ENCODE assay signal across 8 cellular contexts in the genomic region with DNA sequence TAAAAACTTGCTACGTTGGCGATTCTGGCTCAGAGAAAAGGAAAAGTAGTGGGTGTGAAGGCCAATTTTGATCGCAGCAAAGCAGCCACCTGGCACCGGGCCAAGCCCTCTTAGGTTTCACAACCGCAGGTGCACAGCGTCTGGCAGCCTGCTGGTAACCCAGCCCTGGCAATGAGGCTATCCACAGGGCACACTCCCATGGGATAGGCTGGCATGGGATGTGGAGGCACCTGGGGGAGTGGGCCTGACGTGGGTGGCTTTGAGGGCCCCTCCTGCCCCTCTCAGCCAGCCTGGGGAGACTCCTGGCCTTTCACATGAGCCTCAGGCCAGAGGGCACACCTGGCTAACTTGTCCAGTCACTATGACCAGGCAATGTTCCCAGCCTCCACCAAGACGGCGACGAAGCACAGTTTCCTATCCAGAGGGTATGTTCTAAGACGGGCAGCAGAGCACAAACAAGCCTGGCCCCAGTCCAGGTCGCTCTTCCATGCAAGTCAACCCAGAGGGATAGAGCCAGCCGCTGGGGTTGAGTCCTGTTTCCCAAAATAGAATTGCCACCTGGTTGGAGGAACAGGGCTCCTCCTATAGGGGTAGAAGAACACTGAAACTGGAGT. TPM values are rescaled to one million over a fixed set of nuclear protein-coding genes. Genes with fewer than 3 reads are reported as not detected.
DNase-seq lines count a peak whose midpoint lies in the region; ATAC-seq and TF ChIP-seq lines count a peak whose summit lies in the region.

No MANE protein-coding gene starts in this region.

- H4K5ac ChIP-seq in mesendoderm (ENCODE audit: low read length): no peak overlapping the region

- H3K79me2 ChIP-seq in DND-41 (ENCODE audit: insufficient read depth, low read length): no peaks in the 10 kb centered on the region
- no peaks in the 10 kb centered on the region for H3K79me2 ChIP-seq in mesendoderm (ENCODE audit: control insufficient read depth, insufficient read depth, low read length)

- TF ChIP-seq POLR2A in testis (IDR thresholded peaks at IDR 0.05): no peak

- ATAC-seq in DND-41 (ENCODE audit: insufficient read depth, low read depth) (peak; percentile 77), HG02763 (IDR thresholded peaks at IDR 0.05; ENCODE audit: unreplicated experiment) (peak; percentile 67)

- no peak overlapping the region for H3K14ac ChIP-seq in mesenchymal stem cell (ENCODE audit: low read length in 2 of 2)

- H3K23ac ChIP-seq in mesenchymal stem cell (ENCODE audit: low read length in 2 of 2): no peak overlapping the region
- no peak overlapping the region for H3K23ac ChIP-seq in mesendoderm (ENCODE audit: low read length)

- H3K27me3 ChIP-seq in DND-41 (ENCODE audit: insufficient read depth, low read length, poor library complexity) (no peaks in the 10 kb centered on the region), mesenchymal stem cell (ENCODE audit: control insufficient read depth in 1 of 2, insufficient read depth in 1 of 2, low read length in 2 of 2) (no peaks in the 10 kb centered on the region), mesendoderm (ENCODE audit: insufficient read depth, low read length, poor library complexity) (no peaks in the 10 kb centered on the region), testis (no peaks in the 10 kb centered on the region)

- no peak overlapping the region for H3K56ac ChIP-seq in mesendoderm (ENCODE audit: low read length)

- H4K8ac ChIP-seq in mesenchymal stem cell (ENCODE audit: low read length): no peak overlapping the region
- no peak overlapping the region for H4K8ac ChIP-seq in mesendoderm (ENCODE audit: low read depth, low read length)

- H3K4me1 ChIP-seq in DND-41 (ENCODE audit: insufficient read depth, low read length) (peaks cover 8% of the 10 kb centered on the region), mesenchymal stem cell (ENCODE audit: control insufficient read depth, insufficient read depth, low read depth, low read length) (peaks cover 13% of the 10 kb centered on the region), mesendoderm (ENCODE audit: control insufficient read depth, low read depth, low read length) (no peaks in the 10 kb centered on the region), testis (no peaks in the 10 kb centered on the region)

- peak overlapping the region; percentile 35 for H4K91ac ChIP-seq in mesenchymal stem cell (ENCODE audit: low read length)

- intact Hi-C loops in testis (cut with DNase I; ENCODE audit: low total_unique reads): loop anchor here (10.0 kb wide), 1 partner anchor 346 kb away; no protein-coding TSS in a partner anchor

- 94% methylated on average over 13 of the region's 13 CpGs for WGBS in mesenchymal stem cell
- no CpG with 5 or more reads among the region's 13 CpGs for whole genome bisulfite sequencing in mesendoderm (ENCODE audit: extremely low coverage, insufficient coverage, low lambda C conversion rate)
- WGBS in testis, 2 donors: 65 to 83% methylated on average over 10 to 13 of the region's 13 CpGs

- H3K36me3 ChIP-seq in DND-41 (ENCODE audit: insufficient read depth, low read length) (no peaks in the 10 kb centered on the region), mesenchymal stem cell (ENCODE audit: control insufficient read depth in 1 of 2, insufficient read depth in 2 of 2, low read depth in 1 of 2, low read length in 2 of 2) (peaks cover 35 to 36% of the 10 kb centered on the region in 2 experiments), mesendoderm (ENCODE audit: control insufficient read depth, insufficient read depth, low read length) (no peaks in the 10 kb centered on the region), testis (ENCODE audit: low read depth, missing control alignments) (no peaks in the 10 kb centered on the region)

- no peak overlapping the region for H3K4ac ChIP-seq in mesenchymal stem cell (ENCODE audit: low read depth in 1 of 2, low read length in 2 of 2)
- no peak overlapping the region for H3K4ac ChIP-seq in mesendoderm (ENCODE audit: low read depth, low read length)

- peaks cover 12% of the 10 kb centered on the region for H3K79me1 ChIP-seq in mesenchymal stem cell (replicated peaks; ENCODE audit: low read length, poor library complexity, severe bottlenecking)
- H3K79me1 ChIP-seq in mesendoderm (ENCODE audit: low read length): no peaks in the 10 kb centered on the region

- H2BK120ac ChIP-seq in mesenchymal stem cell (ENCODE audit: low read depth, low read length): no peak overlapping the region
- no peak overlapping the region for H2BK120ac ChIP-seq in mesendoderm (ENCODE audit: low read depth, low read length)

- DNase-seq in DND-41 (peak; percentile 71), NCI-H2196 (lab: John Stamatoyannopoulos, UW; ENCODE audit: unreplicated experiment) (peak; percentile 97), mesenchymal stem cell (no peak), mesendoderm (no peak), DMS114 treated with DMSO at 0.1 percent for 48 hours (lab: John Stamatoyannopoulos, UW; ENCODE audit: unreplicated experiment) (no peak), testis (no peak)
- DNase-seq in activated gamma-delta T cell treated with anti-CD3 and anti-CD28 coated beads, Interleukin-2, amount 50 U/mL, for 16 hours (ENCODE audit: low read depth): peak; percentile 14

- H3K4me3 ChIP-seq in DND-41 (ENCODE audit: low read depth in 1 of 2, low read length in 2 of 2) (no peak overlapping the region), mesenchymal stem cell (ENCODE audit: insufficient read depth in 1 of 2, low read depth in 1 of 2, low read length in 2 of 2) (no peak overlapping the region), mesendoderm (ENCODE audit: low read length) (no peak overlapping the region), testis (no peak overlapping the region)

- H2AFZ ChIP-seq in DND-41 (ENCODE audit: low read depth, low read length) (no peak overlapping the region), mesenchymal stem cell (ENCODE audit: low read depth, low read length) (no peak overlapping the region)

- no peak overlapping the region for H3K27ac ChIP-seq in DND-41 (ENCODE audit: low read length)
- H3K27ac ChIP-seq in mesenchymal stem cell (ENCODE audit: low read length, poor library complexity, severe bottlenecking): peak overlapping the region; percentile 33
- H3K27ac ChIP-seq in mesendoderm (ENCODE audit: low read depth, low read length): no peak overlapping the region
- H3K27ac ChIP-seq in testis: no peak overlapping the region

- H3K9me3 ChIP-seq in DND-41 (ENCODE audit: insufficient read depth, low read length, severe bottlenecking): no peaks in the 10 kb centered on the region
- no peaks in the 10 kb centered on the region for H3K9me3 ChIP-seq in mesenchymal stem cell (ENCODE audit: control insufficient read depth, low read length)
- no peaks in the 10 kb centered on the region for H3K9me3 ChIP-seq in testis

- no peak overlapping the region for H3K9ac ChIP-seq in DND-41 (ENCODE audit: low read depth, low read length)
- no peak overlapping the region for H3K9ac ChIP-seq in mesenchymal stem cell (ENCODE audit: low read length)
- no peak overlapping the region for H3K9ac ChIP-seq in mesendoderm (ENCODE audit: low read length)

- TF ChIP-seq CTCF in DND-41 (IDR thresholded peaks at IDR 0.05; ENCODE audit: borderline replicate concordance, extremely low read depth, low read length, poor library complexity, severe bottlenecking) (no peak), testis (IDR thresholded peaks at IDR 0.05) (no peak)

- no peak overlapping the region for H2AK5ac ChIP-seq in mesenchymal stem cell (ENCODE audit: low read length, severe bottlenecking)
- no peak overlapping the region for H2AK5ac ChIP-seq in mesendoderm (ENCODE audit: low read length)

- H4K20me1 ChIP-seq in DND-41 (ENCODE audit: insufficient read depth, low read length): no peaks in the 10 kb centered on the region

- no peak overlapping the region for H2BK12ac ChIP-seq in mesenchymal stem cell (ENCODE audit: low read length in 2 of 2)

- H2BK5ac ChIP-seq in mesenchymal stem cell (ENCODE audit: low read depth, low read length, poor library complexity, severe bottlenecking): no peak overlapping the region
- H2BK5ac ChIP-seq in mesendoderm (ENCODE audit: low read length): no peak overlapping the region

- H3K4me2 ChIP-seq in DND-41 (ENCODE audit: insufficient read depth, low read length): no peak overlapping the region
- H3K4me2 ChIP-seq in mesenchymal stem cell (ENCODE audit: low read length, poor library complexity, severe bottlenecking): no peak overlapping the region
- H3K4me2 ChIP-seq in mesendoderm (ENCODE audit: low read length): no peak overlapping the region

- H3K18ac ChIP-seq in mesenchymal stem cell (ENCODE audit: low read depth in 1 of 2, low read length in 2 of 2): no peak overlapping the region
- H3K18ac ChIP-seq in mesendoderm (ENCODE audit: low read length): no peak overlapping the region

- H2BK15ac ChIP-seq in mesenchymal stem cell (ENCODE audit: low read depth, poor library complexity, severe bottlenecking) (no peak overlapping the region), mesendoderm (replicated peaks; ENCODE audit: low read depth) (no peak overlapping the region)

RNA-seq across cellular contexts. Expression of a gene that starts 19.0 kb away (rescaled TPM):
- 18.7 TPM for polyA plus RNA-seq in mesenchymal stem cell (2013, experiment 1 of 2)
- 18.7 TPM for polyA plus RNA-seq in mesenchymal stem cell (2013, experiment 2 of 2)
- 9.7 TPM for polyA plus RNA-seq in mesendoderm (2013, experiment 1 of 2)
- 10.1 TPM for polyA plus RNA-seq in mesendoderm (2013, experiment 2 of 2)
- 1 to 10 TPM; 4.3 to 7.2 TPM for total RNA-seq in testis
- 16.1 TPM for polyA plus RNA-seq in testis (ENCODE audit: insufficient read depth, low read depth, low replicate concordance)

RNA-seq across cellular contexts. Expression of a gene that starts 38.6 kb away (rescaled TPM):
- polyA plus RNA-seq in mesenchymal stem cell (2013, experiment 1 of 2): 121 TPM
- polyA plus RNA-seq in mesenchymal stem cell (2013, experiment 2 of 2): 123 TPM
- polyA plus RNA-seq in mesendoderm (2013, experiment 1 of 2): 405 TPM
- 399 TPM for polyA plus RNA-seq in mesendoderm (2013, experiment 2 of 2)
- 100 to 1,000 TPM; 155 to 189 TPM for total RNA-seq in testis
- polyA plus RNA-seq in testis (ENCODE audit: insufficient read depth, low read depth, low replicate concordance): 299 TPM

RNA-seq across cellular contexts. Expression of a gene that starts 39.0 kb away (rescaled TPM):
- 14.0 TPM for polyA plus RNA-seq in mesenchymal stem cell (2013, experiment 1 of 2)
- polyA plus RNA-seq in mesenchymal stem cell (2013, experiment 2 of 2): 14.3 TPM
- 10.8 TPM for polyA plus RNA-seq in mesendoderm (2013, experiment 1 of 2)
- polyA plus RNA-seq in mesendoderm (2013, experiment 2 of 2): 10.6 TPM
- total RNA-seq in testis: 10 to 100 TPM; 15.7 to 20.1 TPM
- 10.5 TPM for polyA plus RNA-seq in testis (ENCODE audit: insufficient read depth, low read depth, low replicate concordance)

Comparison
In these comparisons a context has a peak if more than half of its experiments do, and no peak if none do; other contexts are left out.
1. DNase-seq: peak in DND-41 (single experiment), NCI-H2196 (single experiment) and activated gamma-delta T cell treated with anti-CD3 and anti-CD28 coated beads, Interleukin-2, amount 50 U/mL, for 16 hours (single experiment); none in mesenchymal stem cell (single experiment), mesendoderm (single experiment), DMS114 treated with DMSO at 0.1 percent for 48 hours (single experiment) and testis (single experiment).